In the genomic region with DNA sequence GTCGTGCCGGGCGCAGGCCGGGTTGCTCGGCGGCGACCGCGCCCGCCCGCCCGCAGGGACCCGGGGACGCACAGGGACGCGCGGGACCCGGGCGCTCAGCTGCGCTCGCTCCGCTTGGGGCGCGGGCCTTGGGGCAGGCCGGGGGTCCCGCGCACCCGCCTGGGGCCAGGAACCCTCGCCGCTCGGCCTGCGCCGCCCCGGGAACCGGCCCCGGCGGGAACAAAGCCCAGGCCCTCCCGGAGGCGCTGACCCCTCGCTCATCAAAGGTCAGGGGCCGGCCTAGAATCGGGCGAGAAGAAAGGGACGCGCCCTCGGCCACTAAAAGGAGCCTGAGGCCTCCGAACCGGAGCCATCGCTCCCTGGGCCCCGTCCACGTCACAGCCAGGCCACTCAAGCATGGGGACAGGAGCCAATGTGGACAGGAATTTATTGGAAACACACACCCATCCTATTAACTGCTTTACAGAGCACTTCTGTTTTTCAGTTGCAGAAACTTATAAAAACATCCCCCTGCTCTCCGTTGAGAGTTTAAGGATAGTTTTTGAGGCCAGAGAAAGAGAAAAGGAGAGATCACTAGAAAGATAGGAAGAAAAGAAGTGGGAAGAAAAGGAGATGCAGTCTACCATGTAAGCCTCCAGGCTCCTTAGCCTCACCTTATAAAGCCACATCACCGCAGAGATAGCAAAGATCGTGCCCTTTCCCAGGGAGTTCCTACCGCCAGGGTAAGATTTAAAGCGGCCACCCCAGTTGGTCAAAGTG, we compare ENCODE assay signal across 8 cellular contexts. TPM values are rescaled to one million over a fixed set of nuclear protein-coding genes. Genes with fewer than 3 reads are reported as not detected.
DNase-seq lines count a peak whose midpoint lies in the region; ATAC-seq, FAIRE-seq and TF ChIP-seq lines count a peak whose summit lies in the region.

No MANE protein-coding gene starts in this region.

- DNase-seq in left kidney (ENCODE audit: low read depth, low spot score), result peak; percentile 88
- DNase-seq in GF-D8 (lab: John Stamatoyannopoulos, UW), result no peak
- no peak for DNase-seq in GM19239 (ENCODE audit: insufficient read length, low spot score)
- no peak for DNase-seq in inferior parietal cortex (ENCODE audit: extremely low spot score)

- no peaks in the 10 kb centered on the region for H3K9me3 Mint-ChIP-seq in brain

- peaks cover 40% of the 10 kb centered on the region for H3K4me1 Mint-ChIP-seq in brain

- TF ChIP-seq CTCF in brain (conservative IDR thresholded peaks at IDR 0.05), result no peak

- ATAC-seq in GM18498 (IDR thresholded peaks at IDR 0.05; ENCODE audit: unreplicated experiment), result peak; percentile 7
- peak; percentile 19 for ATAC-seq in HG03432 (IDR thresholded peaks at IDR 0.05; ENCODE audit: unreplicated experiment)

- H3K36me3 Mint-ChIP-seq in brain, result no peaks in the 10 kb centered on the region

- H3K27me3 ChIP-seq in thymus (ENCODE audit: control insufficient read depth, insufficient read depth), result peaks cover 36% of the 10 kb centered on the region

- peaks cover 3% of the 10 kb centered on the region for H3K4me1 ChIP-seq in thymus (ENCODE audit: control insufficient read depth, insufficient read depth, low read length)

- peak overlapping the region; percentile 54 for H3K4me3 ChIP-seq in thymus (ENCODE audit: low read length)

- peak overlapping the region in 2 of 5 experiments; percentile 59 to 90 for H3K27ac Mint-ChIP-seq in brain

- no peaks in the 10 kb centered on the region for H3K27me3 Mint-ChIP-seq in brain

- H3K27ac ChIP-seq in thymus (ENCODE audit: low read depth), result peak overlapping the region; percentile 77

- no peak for FAIRE-seq in GM19239 (lab: Jason Lieb, UNC)

- H3K36me3 ChIP-seq in thymus (ENCODE audit: control insufficient read depth, insufficient read depth), result no peaks in the 10 kb centered on the region

- no peaks in the 10 kb centered on the region for H3K9me3 ChIP-seq in thymus (ENCODE audit: control insufficient read depth)

- 8% methylated on average over 56 of the region's 56 CpGs for WGBS in thymus

- peak overlapping the region; percentile 78 to 84 (median 82) for H3K4me3 Mint-ChIP-seq in brain

RNA-seq across cellular contexts. Expression of a gene that starts 0.5 kb away (rescaled TPM):
- polyA plus RNA-seq in brain (ENCODE audit: insufficient read depth, low read depth, low replicate concordance), result 7.6 TPM
- 1.9 TPM for polyA plus RNA-seq in thymus
